ENCODE assay signal across 8 cellular contexts in the genomic region with DNA sequence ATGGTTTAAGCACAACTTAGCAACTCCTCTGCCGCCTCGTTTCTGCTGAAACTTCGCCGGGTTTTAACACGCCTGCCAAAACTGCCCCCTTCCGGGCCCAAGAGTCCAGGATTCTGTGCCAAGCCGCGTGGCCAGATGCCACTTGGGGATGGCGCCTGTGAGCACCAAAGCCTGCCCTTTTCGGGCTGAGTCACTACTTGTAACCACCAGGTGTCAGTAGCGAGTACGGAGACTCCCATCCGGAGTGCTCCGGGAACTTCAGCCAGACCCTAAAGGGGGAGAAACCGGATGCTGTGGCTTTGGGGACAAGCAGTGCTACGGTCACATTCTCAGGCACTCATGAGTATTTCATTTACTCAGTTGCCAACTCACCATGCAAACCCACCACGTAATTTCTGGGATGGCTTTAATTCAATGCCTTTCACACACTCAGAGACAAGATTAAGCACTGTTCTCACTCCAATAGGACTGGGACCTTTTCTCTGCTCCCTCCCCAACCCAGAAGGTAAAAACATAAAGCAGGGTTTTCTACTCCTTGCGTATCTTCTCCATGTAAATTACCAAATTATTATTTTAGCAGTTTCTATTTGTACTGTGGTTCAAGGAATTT. TPM values are rescaled to one million over a fixed set of nuclear protein-coding genes. Genes with fewer than 3 reads are reported as not detected.
A peak's percentile ranks its signal among the peaks of the same experiment; 100 is the strongest.
DNase-seq lines count a peak whose midpoint lies in the region; ATAC-seq and TF ChIP-seq lines count a peak whose summit lies in the region.

No MANE protein-coding gene starts in this region.

- no peak for TF ChIP-seq POLR2A in IMR-90 (IDR thresholded peaks at IDR 0.05; ENCODE audit: low read depth, low read length)

- POLR2A ChIA-PET in IMR-90 (lab: Charles Lee; ENCODE audit: unreplicated experiment): no interaction called here

- H3K9ac ChIP-seq in IMR-90 (ENCODE audit: low read depth, low read length): peak overlapping the region; percentile 38; the same call in 1 of the 2 replicates

- H3K27ac ChIP-seq in DOHH2 (ENCODE audit: low read depth, low read length) (no peak overlapping the region), IMR-90 (ENCODE audit: insufficient read depth, low read length) (no peak overlapping the region), right cardiac atrium (ENCODE audit: low read length) (peak overlapping the region; percentile 12)

- peak overlapping the region; percentile 5; the same call in 1 of the 3 replicates for H2BK15ac ChIP-seq in IMR-90 (ENCODE audit: low read depth, low read length)

- no peak overlapping the region for H2BK5ac ChIP-seq in IMR-90 (ENCODE audit: low read depth, low read length, poor library complexity, severe bottlenecking)

- peak overlapping the region in 1 of 2 experiments; percentile 38; a peak in 2 of 4 replicates for H4K8ac ChIP-seq in IMR-90 (ENCODE audit: low read depth in 2 of 2, low read length in 2 of 2)

- in situ Hi-C loops in IMR-90 (cut with MboI; ENCODE audit: low sequenced_read_pairs): loop anchor here (5.0 to 25.0 kb wide), 3 partner anchors 245 to 705 kb away; no protein-coding TSS in a partner anchor

- H2BK120ac ChIP-seq in IMR-90 (ENCODE audit: low read depth, low read length): 0 out of 2 replicates have a peak overlapping the region, but pooled peaks have one; percentile 22

- ATAC-seq in GM21515 (IDR thresholded peaks at IDR 0.05; ENCODE audit: unreplicated experiment): peak; percentile 62
- ATAC-seq in IMR-90 (ENCODE audit: low read depth): peak; percentile 37
- peak; percentile 51 to 60 for ATAC-seq in right cardiac atrium
- no peak for ATAC-seq in GM19023 (IDR thresholded peaks at IDR 0.05; ENCODE audit: unreplicated experiment)

- H2BK20ac ChIP-seq in IMR-90 (ENCODE audit: low read depth, low read length): no peak overlapping the region

- dilution Hi-C loops in IMR-90 (cut with HindIII; ENCODE audit: low sequenced_read_pairs, unreplicated experiment): no loop called here

- H3K9me3 ChIP-seq in DOHH2 (ENCODE audit: control insufficient read depth, insufficient read depth, low read length): no peaks in the 10 kb centered on the region
- no peaks in the 10 kb centered on the region for H3K9me3 ChIP-seq in IMR-90 (ENCODE audit: control insufficient read depth, insufficient read depth, low read length)
- no peaks in the 10 kb centered on the region for H3K9me3 ChIP-seq in right cardiac atrium (ENCODE audit: control insufficient read depth, low read length)

- no peak overlapping the region for H3K4ac ChIP-seq in IMR-90 (ENCODE audit: low read depth, low read length)

- H3K4me2 ChIP-seq in DOHH2 (ENCODE audit: low read length): no peak overlapping the region
- peak overlapping the region; percentile 69 for H3K4me2 ChIP-seq in IMR-90 (ENCODE audit: low read depth, low read length)

- peaks cover 22% of the 10 kb centered on the region; the same call in 1 of the 2 replicates for H3K9me1 ChIP-seq in IMR-90 (ENCODE audit: insufficient read depth, low read length)

- H3K23ac ChIP-seq in IMR-90 (ENCODE audit: low read depth, low read length): peak overlapping the region; percentile 8; the same call in 1 of the 2 replicates

- H3K18ac ChIP-seq in IMR-90 (ENCODE audit: low read depth, low read length): no peak overlapping the region

- H3K9me2 ChIP-seq in DOHH2 (replicated peaks; ENCODE audit: control insufficient read depth, low read length): no peaks in the 10 kb centered on the region

- DNase-seq in IMR-90 (peak; percentile 72), SW 1271 (lab: John Stamatoyannopoulos, UW) (peak; percentile 80 to 89), amygdala (lab: John Stamatoyannopoulos, UW) (peak in 55 of 56 donors; percentile 41 to 96 (median 87)), right cardiac atrium (peak; percentile 86 to 94 (median 94)), retinal pigment epithelial cell (ENCODE audit: low read depth) (peak; percentile 66)

- no peaks in the 10 kb centered on the region for H3K79me2 ChIP-seq in DOHH2 (ENCODE audit: control insufficient read depth, low read length)

- H2AK5ac ChIP-seq in IMR-90 (ENCODE audit: low read depth, low read length): peak overlapping the region; percentile 3; the same call in 1 of the 2 replicates

- H3K27me3 ChIP-seq in DOHH2 (ENCODE audit: control insufficient read depth, low read length) (peaks cover 12% of the 10 kb centered on the region), IMR-90 (ENCODE audit: control insufficient read depth, insufficient read depth, low read length) (no peaks in the 10 kb centered on the region), right cardiac atrium (ENCODE audit: control insufficient read depth, insufficient read depth) (no peaks in the 10 kb centered on the region)

- no peak overlapping the region for H3K4me3 ChIP-seq in DOHH2 (ENCODE audit: low read length)
- H3K4me3 ChIP-seq in IMR-90 (ENCODE audit: insufficient read depth, low read depth, low read length): no peak overlapping the region
- H3K4me3 ChIP-seq in right cardiac atrium (ENCODE audit: low read length): peak overlapping the region; percentile 12
- no peak overlapping the region for H3K4me3 ChIP-seq in retinal pigment epithelial cell (ENCODE audit: low read length)

- no peaks in the 10 kb centered on the region for H4K20me1 ChIP-seq in DOHH2 (ENCODE audit: control insufficient read depth, insufficient read depth, low read depth, low read length)
- H4K20me1 ChIP-seq in IMR-90 (ENCODE audit: insufficient read depth, low read length): peaks cover 55% of the 10 kb centered on the region

- TF ChIP-seq CTCF in DOHH2 (IDR thresholded peaks at IDR 0.05; ENCODE audit: low read depth, low read length, poor library complexity, severe bottlenecking) (peak; percentile 90), IMR-90 (conservative IDR thresholded peaks at IDR 0.05; ENCODE audit: low read depth, low read length) (peak; percentile 84), retinal pigment epithelial cell (conservative IDR thresholded peaks at IDR 0.05; ENCODE audit: low read depth, low read length) (peak; percentile 86)

- CTCF ChIA-PET in IMR-90 (lab: Yijun Ruan, JAX): interaction anchor here (0.6 to 1.9 kb wide), 9 partner anchors 9 to 253 kb away, joined by 3 to 9 read pairs (median 4); no protein-coding TSS in a partner anchor

- H3F3A ChIP-seq in DOHH2 (ENCODE audit: control insufficient read depth, insufficient read depth): no peaks in the 10 kb centered on the region

- intact Hi-C loops in IMR-90 (cut with micrococcal nuclease) (loop anchor here (5.0 kb wide), 1 partner anchor 395 kb away; no protein-coding TSS in a partner anchor), right cardiac atrium (cut with DNase I) (loop anchor here in 1 of 4 donors (5.0 kb wide), 1 partner anchor 245 kb away; no protein-coding TSS in a partner anchor)

- peak overlapping the region; percentile 69 for H2AFZ ChIP-seq in IMR-90 (replicated peaks; ENCODE audit: low read length, poor library complexity)

- H4K91ac ChIP-seq in IMR-90 (ENCODE audit: insufficient read depth, low read depth, low read length): no peak overlapping the region

- H3K79me1 ChIP-seq in IMR-90 (ENCODE audit: low read depth in 1 of 2, low read length in 2 of 2): peaks cover 26 to 70% of the 10 kb centered on the region in 2 experiments

- no TSS peak for BruUV-seq in IMR-90 (replicated peaks; lab: Mats Ljungman, UMichigan)

- H3K56ac ChIP-seq in IMR-90 (ENCODE audit: extremely low read depth, insufficient read depth, low read length): no peak overlapping the region

- no peak overlapping the region for H3K14ac ChIP-seq in IMR-90 (replicated peaks; ENCODE audit: low read depth, low read length)

- WGBS in IMR-90 (ENCODE audit: extremely low coverage in 2 of 2, insufficient read length in 1 of 2), 2 experiments: 0% methylated on average over 7 of the region's 18 CpGs; no CpG with 5 or more reads in 1 of the 2 experiments
- WGBS in right cardiac atrium: 3% methylated on average over 18 of the region's 18 CpGs

- H4K5ac ChIP-seq in IMR-90 (ENCODE audit: low read depth, low read length): no peak overlapping the region

- peaks cover 3% of the 10 kb centered on the region for H3K4me1 ChIP-seq in DOHH2 (ENCODE audit: control insufficient read depth, low read length)
- H3K4me1 ChIP-seq in IMR-90 (ENCODE audit: control insufficient read depth, insufficient read depth, low read length): peaks cover 13% of the 10 kb centered on the region
- peaks cover 16% of the 10 kb centered on the region for H3K4me1 ChIP-seq in right cardiac atrium (ENCODE audit: control insufficient read depth, insufficient read depth, low read length)

- H3K36me3 ChIP-seq in DOHH2 (ENCODE audit: control insufficient read depth, low read length) (no peaks in the 10 kb centered on the region), IMR-90 (ENCODE audit: control insufficient read depth, insufficient read depth, low read length) (peaks cover 59% of the 10 kb centered on the region)

- peak; percentile 71 for TF ChIP-seq RAD21 in IMR-90 (IDR thresholded peaks at IDR 0.05; ENCODE audit: low read length)

- no peak overlapping the region for H2AK9ac ChIP-seq in IMR-90 (replicated peaks; ENCODE audit: low read depth, low read length, poor library complexity)

TF ChIP-seq in IMR-90, 13 proteins besides CTCF, POLR2A, EP300 and RAD21 (continues in another document):
- TF ChIP-seq CHD1 (IDR thresholded peaks at IDR 0.05; ENCODE audit: low read depth, low read length) (no peak), SMC3 (IDR thresholded peaks at IDR 0.05; ENCODE audit: low read depth, low read length) (peak; percentile 83), CEBPB (IDR thresholded peaks at IDR 0.05; ENCODE audit: low read depth, low read length) (no peak), MXI1 (IDR thresholded peaks at IDR 0.05; ENCODE audit: borderline replicate concordance, low read depth, low read length) (0 out of 2 replicates have a peak, but pooled peaks have one; percentile 46), USF2 (IDR thresholded peaks at IDR 0.05; ENCODE audit: low read depth, low read length) (no peak), NFE2L2 (IDR thresholded peaks at IDR 0.05; ENCODE audit: low read depth, low read length) (no peak), RFX5 (IDR thresholded peaks at IDR 0.05; ENCODE audit: low read depth, low read length) (no peak), MAFK (IDR thresholded peaks at IDR 0.05; ENCODE audit: low read depth, low read length) (no peak), BHLHE40 (IDR thresholded peaks at IDR 0.05; ENCODE audit: low read depth, low read length) (no peak), FOS (IDR thresholded peaks at IDR 0.05; ENCODE audit: low read depth, low read length) (no peak)

RNA-seq across cellular contexts. Expression of gene PMP22, which starts 7.7 kb away (rescaled TPM):
- 33.5 and 39.2 TPM in 2 replicates for total RNA-seq in IMR-90 (2012; rRNA removed)
- polyA plus RNA-seq in IMR-90 (2012; rRNA removed): 72.8 and 79.3 TPM in 2 replicates
- 40.7 and 76.8 TPM in 2 replicates for polyA plus RNA-seq in IMR-90 (2012; cell fraction: cytosol; rRNA removed)
- 20.7 and 30.4 TPM in 2 replicates for polyA plus RNA-seq in IMR-90 (2012; cell fraction: nucleus; rRNA removed; ENCODE audit: low replicate concordance)
- total RNA-seq in right cardiac atrium: 100 to 1,000 TPM; 116 to 137 (median 123) TPM
- 127 TPM for polyA plus RNA-seq in right cardiac atrium
